14 cellular contexts compared by ENCODE assay signal in genomic region chr22:40387758-40388157, GRCh38. TPM values are rescaled to one million over a fixed set of nuclear protein-coding genes. Genes with fewer than 3 reads are reported as not detected.
DNase-seq lines count a peak whose midpoint lies in the region; ATAC-seq and TF ChIP-seq lines count a peak whose summit lies in the region.
"Had no signal": no experiment of that assay in that cellular context is flagged by ENCODE, and none has a peak within 500 bp of the region (broad histone marks: within the 10 kb centered on the region; RNA-seq: fewer than 3 reads in every experiment).

No MANE protein-coding gene starts in this region.

- peak in 1 of 2 donors; percentile 16 for ATAC-seq in activated T-cell treated with anti-CD3 and anti-CD28 coated beads, Interleukin-2, amount 50 U/mL, for 72 hours (replicated peaks in 1 of 2)
- ATAC-seq in activated naive CD8-positive, alpha-beta T cell treated with anti-CD3 and anti-CD28 coated beads, Interleukin-2, amount 50 U/mL, for 24 hours = no peak
- ATAC-seq in lower lobe of right lung (peak; percentile 81), upper lobe of left lung (ENCODE audit: low FRiP score in 2 of 2) (peak; percentile 16 to 76)
- ATAC-seq in natural killer cell treated with Interleukin-12 subunit alpha and Interleukin-12 subunit beta and Interleukin-15 and Interleukin-18, amount 100 ng/mL, for 72 hours = no peak

- no peaks in the 10 kb centered on the region for H3K27me3 Mint-ChIP-seq in activated T-cell treated with anti-CD3 and anti-CD28 coated beads, Interleukin-2, amount 50 U/mL, for 72 hours (ENCODE audit: low read depth)
- H3K27me3 Mint-ChIP-seq in activated naive CD8-positive, alpha-beta T cell treated with anti-CD3 and anti-CD28 coated beads, Interleukin-2, amount 50 U/mL, for 24 hours = no peaks in the 10 kb centered on the region
- H3K27me3 Mint-ChIP-seq in natural killer cell treated with Interleukin-12 subunit alpha and Interleukin-12 subunit beta and Interleukin-15 and Interleukin-18, amount 100 ng/mL, for 72 hours = no peaks in the 10 kb centered on the region
- H3K27me3 Mint-ChIP-seq in activated naive CD4-positive, alpha-beta T cell treated with anti-CD3 and anti-CD28 coated beads, Interleukin-2, amount 10 ng/mL, durations not matched to agents 7 days and 5 days = no peaks in the 10 kb centered on the region

- peak overlapping the region; percentile 13 for H3K27ac Mint-ChIP-seq in activated T-cell treated with anti-CD3 and anti-CD28 coated beads, Interleukin-2, amount 50 U/mL, for 72 hours
- peak overlapping the region; percentile 9 for H3K27ac Mint-ChIP-seq in activated naive CD8-positive, alpha-beta T cell treated with anti-CD3 and anti-CD28 coated beads, Interleukin-2, amount 50 U/mL, for 24 hours
- H3K27ac Mint-ChIP-seq in natural killer cell treated with Interleukin-12 subunit alpha and Interleukin-12 subunit beta and Interleukin-15 and Interleukin-18, amount 100 ng/mL, for 72 hours = peak overlapping the region in 1 of 2 donors; percentile 15
- H3K27ac Mint-ChIP-seq in activated naive CD4-positive, alpha-beta T cell treated with anti-CD3 and anti-CD28 coated beads, Interleukin-2, amount 10 ng/mL, durations not matched to agents 7 days and 5 days = no peak overlapping the region

- 53 to 54% methylated on average over 5 of the region's 5 CpGs for WGBS in upper lobe of left lung, 2 donors

- H3K36me3 ChIP-seq in lower lobe of right lung = no peaks in the 10 kb centered on the region
- H3K36me3 ChIP-seq in upper lobe of left lung = no peaks in the 10 kb centered on the region

- H3K27ac ChIP-seq in lower lobe of right lung (no peak overlapping the region), upper lobe of left lung (peak overlapping the region in 2 of 4 donors; percentile 31 to 59)
- H3K27ac ChIP-seq: tibial artery had no signal

- no peak overlapping the region for H3K4me3 Mint-ChIP-seq in activated T-cell treated with anti-CD3 and anti-CD28 coated beads, Interleukin-2, amount 50 U/mL, for 72 hours
- H3K4me3 Mint-ChIP-seq in activated naive CD8-positive, alpha-beta T cell treated with anti-CD3 and anti-CD28 coated beads, Interleukin-2, amount 50 U/mL, for 24 hours = no peak overlapping the region
- H3K4me3 Mint-ChIP-seq in natural killer cell treated with Interleukin-12 subunit alpha and Interleukin-12 subunit beta and Interleukin-15 and Interleukin-18, amount 100 ng/mL, for 72 hours = no peak overlapping the region
- H3K4me3 Mint-ChIP-seq in activated naive CD4-positive, alpha-beta T cell treated with anti-CD3 and anti-CD28 coated beads, Interleukin-2, amount 10 ng/mL, durations not matched to agents 7 days and 5 days = no peak overlapping the region

- H3K4me3 ChIP-seq in lower lobe of right lung (no peak overlapping the region), upper lobe of left lung (no peak overlapping the region)
- H3K4me3 ChIP-seq: tibial artery had no signal

- no peak for TF ChIP-seq EP300 in upper lobe of left lung (IDR thresholded peaks at IDR 0.05)

- H3K9me3 ChIP-seq in lower lobe of right lung (no peaks in the 10 kb centered on the region), upper lobe of left lung (no peaks in the 10 kb centered on the region)
- H3K9me3 ChIP-seq: tibial artery had no signal

- TF ChIP-seq CTCF in lower lobe of right lung (IDR thresholded peaks at IDR 0.05) = no peak
- TF ChIP-seq CTCF in upper lobe of left lung (IDR thresholded peaks at IDR 0.05) = no peak

- intact Hi-C loops in lower lobe of right lung (cut with DNase I) (no loop called here), posterior cingulate gyrus (cut with DNase I) (no loop called here)

- TF ChIP-seq POLR2A in upper lobe of left lung (IDR thresholded peaks at IDR 0.05) = no peak

- H3K4me1 ChIP-seq in lower lobe of right lung = peaks cover 8% of the 10 kb centered on the region
- peaks cover 0 to 30% (median 14%) of the 10 kb centered on the region in 4 donors for H3K4me1 ChIP-seq in upper lobe of left lung

- no peak for DNase-seq in activated T-cell treated with anti-CD3 and anti-CD28 coated beads, Interleukin-2, amount 50 U/mL, for 72 hours
- no peak for DNase-seq in activated T-cell treated with anti-CD3 and anti-CD28 coated beads, Interleukin-2, amount 50 U/mL, for 48 hours
- DNase-seq in activated naive CD8-positive, alpha-beta T cell treated with anti-CD3 and anti-CD28 coated beads, Interleukin-2, amount 50 U/mL, for 24 hours = no peak
- DNase-seq in lower lobe of right lung = no peak
- no peak for DNase-seq in upper lobe of left lung
- no peak for DNase-seq in posterior cingulate gyrus
- DNase-seq in natural killer cell treated with Interleukin-12 subunit alpha and Interleukin-12 subunit beta and Interleukin-15 and Interleukin-18, amount 100 ng/mL, for 72 hours (ENCODE audit: low spot score) = no peak
- no peak for DNase-seq in activated naive CD4-positive, alpha-beta T cell treated with anti-CD3 and anti-CD28 coated beads, Interleukin-2, amount 10 ng/mL, durations not matched to agents 7 days and 5 days
- DNase-seq: activated naive CD4-positive, alpha-beta T cell treated with anti-CD3 and anti-CD28 coated beads, Interleukin-2, amount 50 U/mL, for 16 hours; caudate nucleus; DND-41; NCI-H1092 treated with DMSO at 0.1 percent for 48 hours; occipital lobe; tibial artery had no signal

- CTCF ChIA-PET in activated naive CD4-positive, alpha-beta T cell treated with anti-CD3 and anti-CD28 coated beads, Interleukin-2, amount 10 ng/mL, durations not matched to agents 7 days and 5 days (lab: Charles Lee) = interaction anchor here (1.2 kb wide), 1 partner anchor 10 kb away, joined by 5 read pairs; no protein-coding TSS in a partner anchor

- H3K36me3 Mint-ChIP-seq in activated T-cell treated with anti-CD3 and anti-CD28 coated beads, Interleukin-2, amount 50 U/mL, for 72 hours (ENCODE audit: insufficient read depth in 2 of 2) = peaks cover 0 to 4% of the 10 kb centered on the region in 2 donors
- H3K36me3 Mint-ChIP-seq in activated naive CD8-positive, alpha-beta T cell treated with anti-CD3 and anti-CD28 coated beads, Interleukin-2, amount 50 U/mL, for 24 hours (ENCODE audit: low read depth) = peaks cover 8% of the 10 kb centered on the region
- no peaks in the 10 kb centered on the region for H3K36me3 Mint-ChIP-seq in natural killer cell treated with Interleukin-12 subunit alpha and Interleukin-12 subunit beta and Interleukin-15 and Interleukin-18, amount 100 ng/mL, for 72 hours
- H3K36me3 Mint-ChIP-seq in activated naive CD4-positive, alpha-beta T cell treated with anti-CD3 and anti-CD28 coated beads, Interleukin-2, amount 10 ng/mL, durations not matched to agents 7 days and 5 days = peaks cover 22% of the 10 kb centered on the region

- H3K27me3 ChIP-seq in lower lobe of right lung (ENCODE audit: low read depth) (no peaks in the 10 kb centered on the region), upper lobe of left lung (no peaks in the 10 kb centered on the region)
- H3K27me3 ChIP-seq: tibial artery had no signal

- no peaks in the 10 kb centered on the region for H3K9me3 Mint-ChIP-seq in activated T-cell treated with anti-CD3 and anti-CD28 coated beads, Interleukin-2, amount 50 U/mL, for 72 hours
- no peaks in the 10 kb centered on the region for H3K9me3 Mint-ChIP-seq in activated naive CD8-positive, alpha-beta T cell treated with anti-CD3 and anti-CD28 coated beads, Interleukin-2, amount 50 U/mL, for 24 hours
- H3K9me3 Mint-ChIP-seq in natural killer cell treated with Interleukin-12 subunit alpha and Interleukin-12 subunit beta and Interleukin-15 and Interleukin-18, amount 100 ng/mL, for 72 hours = no peaks in the 10 kb centered on the region
- no peaks in the 10 kb centered on the region for H3K9me3 Mint-ChIP-seq in activated naive CD4-positive, alpha-beta T cell treated with anti-CD3 and anti-CD28 coated beads, Interleukin-2, amount 10 ng/mL, durations not matched to agents 7 days and 5 days

- peaks cover 62% of the 10 kb centered on the region for H3K4me1 Mint-ChIP-seq in activated T-cell treated with anti-CD3 and anti-CD28 coated beads, Interleukin-2, amount 50 U/mL, for 72 hours (ENCODE audit: low read depth)
- peaks cover 65% of the 10 kb centered on the region for H3K4me1 Mint-ChIP-seq in activated naive CD8-positive, alpha-beta T cell treated with anti-CD3 and anti-CD28 coated beads, Interleukin-2, amount 50 U/mL, for 24 hours
- peaks cover 29 to 40% of the 10 kb centered on the region in 2 donors for H3K4me1 Mint-ChIP-seq in natural killer cell treated with Interleukin-12 subunit alpha and Interleukin-12 subunit beta and Interleukin-15 and Interleukin-18, amount 100 ng/mL, for 72 hours (ENCODE audit: low read depth in 2 of 2)
- H3K4me1 Mint-ChIP-seq in activated naive CD4-positive, alpha-beta T cell treated with anti-CD3 and anti-CD28 coated beads, Interleukin-2, amount 10 ng/mL, durations not matched to agents 7 days and 5 days = peaks cover 52% of the 10 kb centered on the region

RNA-seq across cellular contexts. Expression of gene SGSM3, which starts 17.4 kb away (rescaled TPM):
- total RNA-seq in activated T-cell treated with anti-CD3 and anti-CD28 coated beads, Interleukin-2, amount 50 U/mL, for 72 hours = 10 to 100 TPM; 47.1 to 55.8 TPM
- total RNA-seq in lower lobe of right lung (80.3 TPM), upper lobe of left lung (100 to 1,000 TPM in 2 of 6 donors, 10 to 100 TPM in 4; 51.8 to 199 (median 84.0) TPM)
- total RNA-seq in natural killer cell treated with Interleukin-12 subunit alpha and Interleukin-12 subunit beta and Interleukin-15 and Interleukin-18, amount 100 ng/mL, for 72 hours = 10 to 100 TPM; 59.2 to 74.7 TPM

RNA-seq across cellular contexts. Expression of gene ADSL, which starts 41.5 kb away (rescaled TPM):
- total RNA-seq in activated T-cell treated with anti-CD3 and anti-CD28 coated beads, Interleukin-2, amount 50 U/mL, for 72 hours = 100 to 1,000 TPM in 1 of 2 donors, 10 to 100 TPM in 1; 98.7 to 102 TPM
- total RNA-seq in lower lobe of right lung (38.1 TPM), upper lobe of left lung (10 to 100 TPM; 17.5 to 80.3 (median 37.9) TPM)
- 100 to 1,000 TPM in 1 of 2 donors, 10 to 100 TPM in 1; 87.1 to 103 TPM for total RNA-seq in natural killer cell treated with Interleukin-12 subunit alpha and Interleukin-12 subunit beta and Interleukin-15 and Interleukin-18, amount 100 ng/mL, for 72 hours

Comparison
In these comparisons a context has a peak if more than half of its experiments do, and no peak if none do; other contexts are left out.
1. ATAC-seq: peak in lower lobe of right lung (2 of 2) and upper lobe of left lung (2 of 2); none in activated naive CD8-positive, alpha-beta T cell treated with anti-CD3 and anti-CD28 coated beads, Interleukin-2, amount 50 U/mL, for 24 hours (single experiment) and natural killer cell treated with Interleukin-12 subunit alpha and Interleukin-12 subunit beta and Interleukin-15 and Interleukin-18, amount 100 ng/mL, for 72 hours (0 of 2).